ENCODE assay signal across 8 cellular contexts in the genomic region with DNA sequence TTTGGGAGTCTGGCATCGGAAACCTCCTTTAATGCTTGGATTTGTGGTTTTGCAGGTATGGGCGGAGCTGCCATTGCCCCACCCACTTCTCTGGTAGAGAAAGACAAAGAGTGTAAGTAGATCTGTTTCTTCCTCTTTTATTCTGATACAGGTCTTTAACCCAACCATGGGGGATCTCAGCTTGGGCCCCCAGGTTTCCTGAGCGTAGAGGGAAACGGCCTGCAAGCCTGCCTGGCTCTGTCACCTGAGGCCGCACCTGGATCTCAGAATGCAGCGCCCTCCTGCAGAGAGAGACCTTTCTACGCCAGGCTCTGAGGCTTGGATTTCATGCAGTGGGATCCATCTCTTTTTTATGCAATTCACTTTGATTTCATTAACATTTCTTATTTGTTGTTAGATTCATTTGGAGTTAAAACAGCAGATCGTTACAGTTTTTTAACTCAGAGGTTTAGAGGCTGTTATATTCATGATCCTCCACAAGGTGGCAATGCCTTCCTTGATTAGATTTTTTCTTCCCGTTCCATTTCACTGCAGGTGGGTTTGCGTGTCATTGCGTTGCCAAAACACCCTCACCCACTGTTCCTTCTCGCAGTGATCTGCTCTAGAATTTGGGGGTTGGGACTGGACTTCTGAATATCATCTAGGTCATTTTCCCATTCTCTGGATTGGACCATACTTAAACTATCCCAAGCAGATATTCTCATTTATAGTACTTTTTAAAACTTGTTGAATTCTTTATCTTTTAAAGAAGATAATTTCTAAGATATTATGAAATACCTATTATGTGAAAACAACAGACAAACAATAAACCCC. TPM values are rescaled to one million over a fixed set of nuclear protein-coding genes. Genes with fewer than 3 reads are reported as not detected.
DNase-seq lines count a peak whose midpoint lies in the region; ATAC-seq and TF ChIP-seq lines count a peak whose summit lies in the region.

No MANE protein-coding gene starts in this region.

- intact Hi-C loops in Calu3 (cut with micrococcal nuclease; ENCODE audit: unreplicated experiment), result loop anchor here (1.0 to 5.0 kb wide), 4 partner anchors 42 to 297 kb away; partner anchors contain the start of gene PFKFB3

- H2AK5ac ChIP-seq in neuronal stem cell (ENCODE audit: low read depth, low read length), result no peak overlapping the region

- no peak overlapping the region for H3K9ac ChIP-seq in neuronal stem cell (ENCODE audit: low read depth, low read length, poor library complexity)

- no peak overlapping the region for H4K8ac ChIP-seq in neuronal stem cell (ENCODE audit: low read depth, low read length)

- no peak overlapping the region for H3K4me2 ChIP-seq in neuronal stem cell (ENCODE audit: insufficient read depth, low read length, poor library complexity, severe bottlenecking)

- no CpG with 5 or more reads among the region's 12 CpGs for WGBS in neuronal stem cell (ENCODE audit: extremely low coverage in 2 of 2, insufficient read length in 2 of 2, insufficient replicate concordance in 1 of 2), 2 donors

- H2BK120ac ChIP-seq in neuronal stem cell (ENCODE audit: low read depth, low read length), result no peak overlapping the region

- no peak overlapping the region for H3K4ac ChIP-seq in neuronal stem cell (ENCODE audit: low read length)

- peak; percentile 59 to 76 (median 62) for ATAC-seq in T-cell (replicated peaks in 1 of 4)
- no peak for ATAC-seq in GM21619 (IDR thresholded peaks at IDR 0.05; ENCODE audit: unreplicated experiment)

- H2BK12ac ChIP-seq in neuronal stem cell (ENCODE audit: low read length), result no peak overlapping the region

- no peaks in the 10 kb centered on the region for H3K9me3 Mint-ChIP-seq in Calu3 (ENCODE audit: low read depth, unreplicated experiment)
- H3K9me3 Mint-ChIP-seq in T-cell, result no peaks in the 10 kb centered on the region
- no peaks in the 10 kb centered on the region for H3K9me3 Mint-ChIP-seq in mesothelial cell of epicardium

- no peak overlapping the region for H3K23ac ChIP-seq in neuronal stem cell (ENCODE audit: low read depth, low read length, poor library complexity)

- H3K27me3 Mint-ChIP-seq in Calu3 (ENCODE audit: unreplicated experiment) (no peaks in the 10 kb centered on the region), T-cell (no peaks in the 10 kb centered on the region), mesothelial cell of epicardium (ENCODE audit: low read depth) (no peaks in the 10 kb centered on the region)

- DNase-seq in Calu3 (peak; percentile 27), T-cell (peak in 23 of 34 experiments; percentile 8 to 53 (median 26)), mesothelial cell of epicardium (ENCODE audit: low spot score in 2 of 2, unreplicated experiment in 2 of 2) (no peak), neuronal stem cell (ENCODE audit: low spot score) (no peak)
- peak in 1 of 3 donors; percentile 23 for DNase-seq in effector memory CD4-positive, alpha-beta T cell
- no peak for DNase-seq in stimulated activated CD4-positive, alpha-beta T cell treated with anti-CD3 and anti-CD28 coated beads, Interleukin-12 subunit alpha, Interleukin-12 subunit beta, amount 100 ng/mL, for 4 hours

- H3K36me3 Mint-ChIP-seq in Calu3 (ENCODE audit: insufficient read depth, unreplicated experiment) (peaks cover 55% of the 10 kb centered on the region), T-cell (peaks cover 60% of the 10 kb centered on the region), mesothelial cell of epicardium (peaks cover 64% of the 10 kb centered on the region)

- H2BK15ac ChIP-seq in neuronal stem cell (ENCODE audit: low read length), result no peak overlapping the region

- H3K14ac ChIP-seq in neuronal stem cell (ENCODE audit: low read length), result no peak overlapping the region

- H3K4me3 ChIP-seq in HEK293 (ENCODE audit: low read depth, low read length), result no peak overlapping the region
- H3K4me3 ChIP-seq in effector memory CD4-positive, alpha-beta T cell (ENCODE audit: insufficient read depth, low read depth, low read length, poor library complexity, severe bottlenecking), result no peak overlapping the region
- no peak overlapping the region for H3K4me3 ChIP-seq in neuronal stem cell (ENCODE audit: low read length in 2 of 2)

- no peak overlapping the region for H2AFZ ChIP-seq in neuronal stem cell (ENCODE audit: low read length)

- H3K79me1 ChIP-seq in neuronal stem cell (ENCODE audit: low read depth, low read length), result peaks cover 3% of the 10 kb centered on the region

- CTCF ChIA-PET in Calu3 (lab: Charles Lee) (interaction anchor here (0.6 to 1.0 kb wide), 3 partner anchors 34 to 293 kb away, joined by 3 to 5 read pairs (median 3); partner anchors contain the start of gene PFKFB3), HEK293 (lab: Yijun Ruan, JAX) (interaction anchor here (0.7 to 3.4 kb wide), 3 partner anchors 94 to 297 kb away, joined by 7 to 23 read pairs (median 11); partner anchors contain the start of gene PFKFB3), T-cell (lab: Charles Lee) (interaction anchor here (1.6 to 2.8 kb wide), 3 partner anchors 94 to 297 kb away, joined by 4 to 12 read pairs (median 8); partner anchors contain the start of gene PFKFB3 (in 1 of the 2))

- H2BK5ac ChIP-seq in neuronal stem cell (ENCODE audit: low read length), result no peak overlapping the region

- peaks cover 14% of the 10 kb centered on the region for H3K4me1 Mint-ChIP-seq in Calu3 (ENCODE audit: low read depth, unreplicated experiment)
- H3K4me1 Mint-ChIP-seq in T-cell, result peaks cover 18 to 32% (median 29%) of the 10 kb centered on the region in 3 donors
- H3K4me1 Mint-ChIP-seq in mesothelial cell of epicardium, result peaks cover 7% of the 10 kb centered on the region

- H3K9me3 ChIP-seq in HEK293 (ENCODE audit: control insufficient read depth, insufficient read depth, low read depth, low read length), result no peaks in the 10 kb centered on the region
- no peaks in the 10 kb centered on the region for H3K9me3 ChIP-seq in effector memory CD4-positive, alpha-beta T cell (ENCODE audit: control insufficient read depth, low read length)
- no peaks in the 10 kb centered on the region for H3K9me3 ChIP-seq in neuronal stem cell (replicated peaks in 1 of 2; ENCODE audit: control insufficient read depth in 2 of 2, insufficient read depth in 1 of 2, low read depth in 1 of 2, low read length in 2 of 2)

- no peak overlapping the region for H3K27ac ChIP-seq in HEK293 (ENCODE audit: extremely low read depth, low read depth, low read length)
- peak overlapping the region; percentile 68 for H3K27ac ChIP-seq in effector memory CD4-positive, alpha-beta T cell (ENCODE audit: insufficient read depth, low read length, poor library complexity, severe bottlenecking)
- H3K27ac ChIP-seq in neuronal stem cell (replicated peaks; ENCODE audit: low read length), result no peak overlapping the region

- H3K36me3 ChIP-seq in HEK293 (ENCODE audit: control insufficient read depth in 2 of 2, insufficient read depth in 1 of 2, low read length in 2 of 2) (peaks cover 44 to 94% of the 10 kb centered on the region in 2 experiments), neuronal stem cell (replicated peaks in 1 of 2; ENCODE audit: control insufficient read depth in 2 of 2, insufficient read depth in 2 of 2, low read length in 2 of 2) (peaks cover 36 to 98% of the 10 kb centered on the region in 2 donors)
- H3K36me3 ChIP-seq in effector memory CD4-positive, alpha-beta T cell (ENCODE audit: control insufficient read depth, insufficient read depth, low read length), result peaks cover 51% of the 10 kb centered on the region

- no peak overlapping the region for H3K4me3 Mint-ChIP-seq in Calu3 (ENCODE audit: low read depth, unreplicated experiment)
- H3K4me3 Mint-ChIP-seq in T-cell, result peak overlapping the region; percentile 22 to 53 (median 28)
- no peak overlapping the region for H3K4me3 Mint-ChIP-seq in mesothelial cell of epicardium

- H3K18ac ChIP-seq in neuronal stem cell (ENCODE audit: low read length), result no peak overlapping the region

- H3K27me3 ChIP-seq in effector memory CD4-positive, alpha-beta T cell (replicated peaks; ENCODE audit: control insufficient read depth, insufficient read depth, low read length, poor library complexity, severe bottlenecking), result no peaks in the 10 kb centered on the region
- no peaks in the 10 kb centered on the region for H3K27me3 ChIP-seq in neuronal stem cell (ENCODE audit: control insufficient read depth in 3 of 3, insufficient read depth in 3 of 3, low read depth in 1 of 3, low read length in 3 of 3)

- H3K4me1 ChIP-seq in HEK293 (ENCODE audit: control insufficient read depth, insufficient read depth, low read length) (no peaks in the 10 kb centered on the region), neuronal stem cell (ENCODE audit: control insufficient read depth in 2 of 2, insufficient read depth in 1 of 2, low read depth in 1 of 2, low read length in 2 of 2) (no peaks in the 10 kb centered on the region)
- peaks cover 12% of the 10 kb centered on the region for H3K4me1 ChIP-seq in effector memory CD4-positive, alpha-beta T cell (ENCODE audit: control insufficient read depth, insufficient read depth, low read length, poor library complexity, severe bottlenecking)

- POLR2A ChIA-PET in HEK293 (lab: Yijun Ruan, JAX), result no interaction called here
- POLR2A ChIA-PET in T-cell (lab: Charles Lee), result no interaction called here

- no TSS peak for BruUV-seq in Calu3 (replicated peaks; lab: Mats Ljungman, UMichigan)

- H4K91ac ChIP-seq in neuronal stem cell (ENCODE audit: low read depth, low read length, poor library complexity), result no peak overlapping the region

- H3K27ac Mint-ChIP-seq in Calu3 (ENCODE audit: unreplicated experiment), result peak overlapping the region; percentile 60
- H3K27ac Mint-ChIP-seq in T-cell, result peak overlapping the region; percentile 84 to 85
- H3K27ac Mint-ChIP-seq in mesothelial cell of epicardium, result no peak overlapping the region

- TF ChIP-seq CTCF in Calu3 (IDR thresholded peaks at IDR 0.05; ENCODE audit: unreplicated experiment), result peak; percentile 42
- no peak for TF ChIP-seq CTCF in HEK293 (tag by site-specific recombination; IDR thresholded peaks at IDR 0.05)
- peak; percentile 90 for TF ChIP-seq CTCF in mesothelial cell of epicardium (IDR thresholded peaks at IDR 0.05; ENCODE audit: unreplicated experiment)

TF ChIP-seq in HEK293, 187 proteins besides CTCF, POLR2A, EP300 and RAD21 (continues in another document):
- TF ChIP-seq ZNF292 (tag by site-specific recombination; IDR thresholded peaks at IDR 0.05; ENCODE audit: borderline replicate concordance, low read depth) (no peak), ZNF341 (tag by site-specific recombination; IDR thresholded peaks at IDR 0.05; ENCODE audit: low read depth) (no peak), ZNF324 (tag by site-specific recombination; IDR thresholded peaks at IDR 0.05) (no peak), ZSCAN30 (tag by site-specific recombination; IDR thresholded peaks at IDR 0.05) (0 out of 2 replicates have a peak, but pooled peaks have one; percentile 18), SCRT2 (tag by site-specific recombination; IDR thresholded peaks at IDR 0.05) (peak; percentile 47; the same call in 1 of the 2 replicates)

RNA-seq across cellular contexts. Expression of gene RBM17, which starts 20.0 kb away (rescaled TPM):
- 133 and 139 TPM in 2 replicates for total RNA-seq in Calu3 (2022)
- total RNA-seq in T-cell, result 100 to 1,000 TPM; 119 to 148 (median 127) TPM
- total RNA-seq in mesothelial cell of epicardium, result 108 to 115 TPM (median 112 TPM) in 3 replicates
- polyA plus RNA-seq in neuronal stem cell (2013, experiment 1 of 2), result 75.9 TPM
- 76.3 TPM for polyA plus RNA-seq in neuronal stem cell (2013, experiment 2 of 2)

RNA-seq across cellular contexts. Expression of gene IL2RA, which starts 46.7 kb away (rescaled TPM):
- total RNA-seq in Calu3 (2022) (not detected in 2 replicates), T-cell (10 to 100 TPM; 19.9 to 40.4 (median 28.1) TPM), mesothelial cell of epicardium (not detected in 3 replicates)
- polyA plus RNA-seq in neuronal stem cell (2013, experiment 1 of 2), result not detected
- polyA plus RNA-seq in neuronal stem cell (2013, experiment 2 of 2), result not detected

Comparison
In these comparisons a context has a peak if more than half of its experiments do, and no peak if none do; other contexts are left out.
1. DNase-seq: peak in Calu3 (single experiment) and T-cell (23 of 34); none in mesothelial cell of epicardium (0 of 2), stimulated activated CD4-positive, alpha-beta T cell treated with anti-CD3 and anti-CD28 coated beads, Interleukin-12 subunit alpha, Interleukin-12 subunit beta, amount 100 ng/mL, for 4 hours (single experiment) and neuronal stem cell (single experiment).
2. H3K4me3 Mint-ChIP-seq: peak in T-cell (3 of 3); none in Calu3 (single experiment) and mesothelial cell of epicardium (single experiment).
3. RNA of gene IL2RA, which starts 46.7 kb away (total RNA-seq): 19.9 to 40.4 TPM in T-cell; not detected in Calu3 and not detected in mesothelial cell of epicardium; every median in the first group is over 10 times any median in the second.